In genomic region chr7:63028376-63029206, GRCh38 we compare ENCODE assay signal across 30 cellular contexts.
"Had no signal": no experiment of that assay in that cellular context is flagged by ENCODE, and none has a peak within 500 bp of the region (broad histone marks: within the 10 kb centered on the region; RNA-seq: fewer than 3 reads in every experiment).

No MANE protein-coding gene starts in this region.

- H3K27ac Mint-ChIP-seq: memory B cell; mesothelial cell of epicardium; naive B cell; natural killer cell treated with Interleukin-12 subunit alpha and Interleukin-12 subunit beta and Interleukin-15 and Interleukin-18, amount 100 ng/mL, for 72 hours; progenitor cell of endocrine pancreas; stimulated activated effector memory CD8-positive, alpha-beta T cell treated with anti-CD3 and anti-CD28 coated beads, Interleukin-12 subunit alpha, Interleukin-12 subunit beta, amount 100 ng/mL, for 72 hours had no signal

- H3K27ac ChIP-seq: esophagus squamous epithelium, neutrophil, parathyroid adenoma, tibial artery, upper lobe of left lung, uterus had no signal

- H3K27me3 ChIP-seq: esophagus squamous epithelium, neutrophil, testis, tibial artery, upper lobe of left lung, uterus had no signal

- H3K36me3 Mint-ChIP-seq: stimulated activated effector memory CD8-positive, alpha-beta T cell treated with anti-CD3 and anti-CD28 coated beads, Interleukin-12 subunit alpha, Interleukin-12 subunit beta, amount 100 ng/mL, for 72 hours had no signal

- H3K4me3 ChIP-seq: esophagus squamous epithelium, lung, mucosa of descending colon, smooth muscle cell, testis, tibial artery, upper lobe of left lung, uterus had no signal

- H3K4me1 Mint-ChIP-seq: memory B cell; mesothelial cell of epicardium; naive B cell; neural crest cell; stimulated activated effector memory CD8-positive, alpha-beta T cell treated with anti-CD3 and anti-CD28 coated beads, Interleukin-12 subunit alpha, Interleukin-12 subunit beta, amount 100 ng/mL, for 72 hours had no signal

- H3K27me3 Mint-ChIP-seq: memory B cell; naive B cell; natural killer cell treated with Interleukin-12 subunit alpha and Interleukin-12 subunit beta and Interleukin-15 and Interleukin-18, amount 100 ng/mL, for 72 hours; progenitor cell of endocrine pancreas had no signal

- H3K4me1 ChIP-seq: esophagus squamous epithelium, parathyroid adenoma, tibial artery, upper lobe of left lung, uterus had no signal

- ATAC-seq: left lobe of liver; mucosa of descending colon; natural killer cell treated with Interleukin-12 subunit alpha and Interleukin-12 subunit beta and Interleukin-15 and Interleukin-18, amount 100 ng/mL, for 72 hours; sciatic nerve; stimulated activated effector memory CD8-positive, alpha-beta T cell treated with anti-CD3 and anti-CD28 coated beads, Interleukin-12 subunit alpha, Interleukin-12 subunit beta, amount 100 ng/mL, for 72 hours; stimulated activated naive CD8-positive, alpha-beta T cell treated with anti-CD3 and anti-CD28 coated beads, Interleukin-15, Interleukin-2, amounts not matched to agents 100 U/mL and 50 U/mL, for 24 hours had no signal

- DNase-seq: cerebellar nuclear complex; dermis blood vessel endothelial cell; effector memory CD4-positive, alpha-beta T cell; esophagus squamous epithelium; foreskin melanocyte; glutamatergic neuron; kidney; mucosa of descending colon; naive B cell; stimulated activated CD4-positive, alpha-beta T cell treated with anti-CD3 and anti-CD28 coated beads, Interleukin-12 subunit alpha, Interleukin-12 subunit beta, amount 100 ng/mL, for 4 hours; stimulated activated CD4-positive, alpha-beta T cell treated with anti-CD3 and anti-CD28 coated beads, Interleukin-2, amount 100 ng/mL, for 24 hours; stimulated activated CD4-positive, alpha-beta T cell treated with anti-CD3 and anti-CD28 coated beads, Interleukin-4, amount 100 ng/mL, for 24 hours; stimulated activated naive CD8-positive, alpha-beta T cell treated with anti-CD3 and anti-CD28 coated beads, Interleukin-15, Interleukin-2, amounts not matched to agents 100 U/mL and 50 U/mL, for 24 hours; substantia nigra; testis; tibial artery; upper lobe of left lung; uterus had no signal

- H3K36me3 ChIP-seq: esophagus squamous epithelium, neutrophil, tibial artery, upper lobe of left lung, uterus had no signal

- H3K4me3 Mint-ChIP-seq: memory B cell; mesothelial cell of epicardium; naive B cell; natural killer cell treated with Interleukin-12 subunit alpha and Interleukin-12 subunit beta and Interleukin-15 and Interleukin-18, amount 100 ng/mL, for 72 hours; neural crest cell; stimulated activated effector memory CD8-positive, alpha-beta T cell treated with anti-CD3 and anti-CD28 coated beads, Interleukin-12 subunit alpha, Interleukin-12 subunit beta, amount 100 ng/mL, for 72 hours had no signal

- H3K9me3 ChIP-seq: neutrophil, testis, uterus had no signal
